In genomic region chr9:130768265-130768664, GRCh38 we compare ENCODE assay signal across 13 cellular contexts.
DNase-seq lines count a peak whose midpoint lies in the region; ATAC-seq and TF ChIP-seq lines count a peak whose summit lies in the region.
"Had no signal": no experiment of that assay in that cellular context is flagged by ENCODE, and none has a peak within 500 bp of the region (broad histone marks: within the 10 kb centered on the region; RNA-seq: fewer than 3 reads in every experiment).

No MANE protein-coding gene starts in this region.

- H3K9me3 ChIP-seq in OCI-LY3 (ENCODE audit: insufficient read depth, low read length) (no peaks in the 10 kb centered on the region), osteoblast (ENCODE audit: low read depth, low read length) (no peaks in the 10 kb centered on the region)

- ATAC-seq in HG02571 (IDR thresholded peaks at IDR 0.05; ENCODE audit: unreplicated experiment) = no peak

- H3K36me3 ChIP-seq in H7 (replicated peaks; ENCODE audit: control insufficient read depth, insufficient read depth, low read length) = no peaks in the 10 kb centered on the region
- no peaks in the 10 kb centered on the region for H3K36me3 ChIP-seq in OCI-LY3 (replicated peaks; ENCODE audit: low read depth, low read length)
- no peaks in the 10 kb centered on the region for H3K36me3 ChIP-seq in osteoblast (ENCODE audit: insufficient read depth, low read length)

- H3K4me2 ChIP-seq in OCI-LY3 (ENCODE audit: low read length) = peak overlapping the region; percentile 71
- H3K4me2 ChIP-seq in osteoblast (ENCODE audit: insufficient read depth, low read length) = peak overlapping the region; percentile 1

- H3K4me3 ChIP-seq in H7 (ENCODE audit: insufficient read depth, low read depth, low read length) (no peak overlapping the region), OCI-LY3 (ENCODE audit: low read length) (peak overlapping the region; percentile 43), fibroblast of mammary gland (ENCODE audit: control insufficient read depth, low read depth, low read length) (no peak overlapping the region), osteoblast (ENCODE audit: insufficient read depth, low read length) (no peak overlapping the region)
- H3K4me3 ChIP-seq: dorsolateral prefrontal cortex, skin epidermis had no signal

- peak; percentile 47 for DNase-seq in H7
- peak; percentile 19 for DNase-seq in fibroblast of mammary gland (ENCODE audit: low read depth)
- no peak for DNase-seq in osteoblast (ENCODE audit: insufficient read length, low spot score, missing footprints)
- no peak for DNase-seq in NCI-H1436 treated with DMSO at 0.1 percent for 48 hours (lab: John Stamatoyannopoulos, UW)
- DNase-seq in effector CD8-positive, alpha-beta T cell (lab: John Stamatoyannopoulos, UW) = no peak
- no peak for DNase-seq in central memory CD4-positive, alpha-beta T cell
- DNase-seq: activated gamma-delta T cell treated with Interleukin-2 at 50 U/mL for 16 hours, DMS153, dorsolateral prefrontal cortex, NCI-H510A had no signal

- H3K27ac ChIP-seq in OCI-LY3 (ENCODE audit: low read length) = peak overlapping the region; percentile 27
- H3K27ac ChIP-seq in osteoblast (ENCODE audit: low read depth, low read length) = peak overlapping the region; percentile 19

- H2AFZ ChIP-seq in OCI-LY3 (ENCODE audit: low read depth, low read length) = peak overlapping the region; percentile 24; the same call in 1 of the 2 replicates
- H2AFZ ChIP-seq in osteoblast (ENCODE audit: low read length) = no peak overlapping the region

- no peak for TF ChIP-seq CTCF in OCI-LY3 (IDR thresholded peaks at IDR 0.05; ENCODE audit: low read depth, low read length)
- no peak for TF ChIP-seq CTCF in fibroblast of mammary gland (conservative IDR thresholded peaks at IDR 0.05; ENCODE audit: control insufficient read depth, insufficient read depth, low read depth, low read length)
- TF ChIP-seq CTCF in osteoblast (IDR thresholded peaks at IDR 0.05; ENCODE audit: extremely low read depth, low read depth, low read length) = no peak

- H4K20me1 ChIP-seq in OCI-LY3 (ENCODE audit: insufficient read depth, low read length) (no peaks in the 10 kb centered on the region), osteoblast (ENCODE audit: insufficient read depth, low read length) (peaks cover 2% of the 10 kb centered on the region)

- peak overlapping the region; percentile 33 for H3K9ac ChIP-seq in OCI-LY3 (ENCODE audit: low read length)

- H3K79me2 ChIP-seq in OCI-LY3 (ENCODE audit: low read length) (peaks cover 42% of the 10 kb centered on the region), osteoblast (ENCODE audit: insufficient read depth, low read length) (peaks cover 94% of the 10 kb centered on the region)

- H3K4me1 ChIP-seq in OCI-LY3 (ENCODE audit: low read length) (peaks cover 63% of the 10 kb centered on the region), osteoblast (ENCODE audit: insufficient read depth, low read length) (peaks cover 40% of the 10 kb centered on the region)

- H3K27me3 ChIP-seq in H7 (ENCODE audit: control insufficient read depth, insufficient read depth, low read length) = no peaks in the 10 kb centered on the region
- no peaks in the 10 kb centered on the region for H3K27me3 ChIP-seq in OCI-LY3 (ENCODE audit: low read depth, low read length)
- H3K27me3 ChIP-seq in osteoblast (ENCODE audit: insufficient read depth, low read length) = no peaks in the 10 kb centered on the region
- H3K27me3 ChIP-seq: dorsolateral prefrontal cortex had no signal

Comparison
In these comparisons a context has a peak if more than half of its experiments do, and no peak if none do; other contexts are left out.
1. DNase-seq: peak in H7 (single experiment) and fibroblast of mammary gland (single experiment); none in osteoblast (single experiment), NCI-H1436 treated with DMSO at 0.1 percent for 48 hours (single experiment), effector CD8-positive, alpha-beta T cell (single experiment) and central memory CD4-positive, alpha-beta T cell (single experiment).